Comparison of ENCODE assay signal across 16 cellular contexts in the genomic region with DNA sequence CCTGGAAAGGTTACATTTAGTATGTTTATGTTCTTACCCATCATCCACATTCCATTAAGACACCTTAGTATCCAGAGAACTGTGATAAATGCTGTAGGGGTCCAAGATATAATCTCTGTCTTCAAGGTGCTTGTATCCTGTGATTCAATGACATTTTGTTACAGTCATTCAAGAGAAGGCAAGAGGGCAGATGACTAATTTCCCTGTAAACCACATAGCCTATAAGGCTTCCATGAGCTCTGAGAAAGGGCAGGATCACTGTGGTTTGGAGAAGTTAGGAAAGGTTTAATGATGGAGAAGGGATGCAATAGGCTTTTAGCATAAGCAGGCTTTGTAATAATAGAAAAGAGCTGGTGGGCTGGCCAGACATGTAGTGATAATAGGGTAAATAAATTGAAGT. TPM values are rescaled to one million over a fixed set of nuclear protein-coding genes. Genes with fewer than 3 reads are reported as not detected.
DNase-seq lines count a peak whose midpoint lies in the region; ATAC-seq and TF ChIP-seq lines count a peak whose summit lies in the region.
"Had no signal": no experiment of that assay in that cellular context is flagged by ENCODE, and none has a peak within 500 bp of the region (broad histone marks: within the 10 kb centered on the region; RNA-seq: fewer than 3 reads in every experiment).

No MANE protein-coding gene starts in this region.

- H3K36me3 Mint-ChIP-seq in activated CD8-positive, alpha-beta memory T cell treated with anti-CD3 and anti-CD28 coated beads, Interleukin-2, amount 10 ng/mL, durations not matched to agents 7 days and 5 days, result no peaks in the 10 kb centered on the region
- H3K36me3 Mint-ChIP-seq: naive thymus-derived CD4-positive, alpha-beta T cell had no signal

- TF ChIP-seq CTCF in fibroblast of lung (conservative IDR thresholded peaks at IDR 0.05 in 1 of 2, IDR thresholded peaks at IDR 0.05 in 1 of 2; ENCODE audit: low read depth in 1 of 2, low read length in 2 of 2), result no peak
- no peak for TF ChIP-seq CTCF in smooth muscle cell (IDR thresholded peaks at IDR 0.05; ENCODE audit: borderline replicate concordance, insufficient read depth, poor library complexity, severe bottlenecking)

- H3K4me3 Mint-ChIP-seq in activated CD8-positive, alpha-beta memory T cell treated with anti-CD3 and anti-CD28 coated beads, Interleukin-2, amount 10 ng/mL, durations not matched to agents 7 days and 5 days, result no peak overlapping the region
- H3K4me3 Mint-ChIP-seq: endodermal cell; naive thymus-derived CD4-positive, alpha-beta T cell had no signal

- H3F3A ChIP-seq in smooth muscle cell (ENCODE audit: low read depth), result peaks cover 8% of the 10 kb centered on the region

- H4K20me1 ChIP-seq in fibroblast of lung (ENCODE audit: control insufficient read depth, extremely low read depth, insufficient read depth, low read length) (no peaks in the 10 kb centered on the region), smooth muscle cell (ENCODE audit: low read depth) (peaks cover 64% of the 10 kb centered on the region)

- ATAC-seq in activated CD8-positive, alpha-beta memory T cell treated with anti-CD3 and anti-CD28 coated beads, Interleukin-2, amount 10 ng/mL, durations not matched to agents 7 days and 5 days, result no peak
- no peak for ATAC-seq in GM19023 (IDR thresholded peaks at IDR 0.05; ENCODE audit: unreplicated experiment)
- ATAC-seq: naive thymus-derived CD4-positive, alpha-beta T cell; upper lobe of right lung had no signal

- H3K27ac Mint-ChIP-seq in activated CD8-positive, alpha-beta memory T cell treated with anti-CD3 and anti-CD28 coated beads, Interleukin-2, amount 10 ng/mL, durations not matched to agents 7 days and 5 days, result no peak overlapping the region
- H3K27ac Mint-ChIP-seq: activated T-helper 2 cell treated with anti-CD3 and anti-CD28 coated beads, Interferon-gamma antibody, Interleukin-2, Interleukin-4, amounts not matched to agents 10 μg/mL and 5 μg/mL and 100 μg/mL, durations not matched to agents 14 hours and 24 hours and 36 hours; endodermal cell; naive thymus-derived CD4-positive, alpha-beta T cell had no signal

- CTCF ChIA-PET in activated CD8-positive, alpha-beta memory T cell treated with anti-CD3 and anti-CD28 coated beads, Interleukin-2, amount 10 ng/mL, durations not matched to agents 7 days and 5 days (lab: Charles Lee), result no interaction called here

- peak; percentile 58 for DNase-seq in GM04503 (ENCODE audit: low read depth)
- peak; percentile 18 for DNase-seq in SW480 (ENCODE audit: low spot score)
- DNase-seq in fibroblast of lung (ENCODE audit: low read depth in 2 of 2), result peak; percentile 71 to 85
- no peak for DNase-seq in smooth muscle cell (lab: John Stamatoyannopoulos, UW; ENCODE audit: unreplicated experiment)
- no peak for DNase-seq in NCI-H2227 treated with DMSO at 0.1 percent for 48 hours (lab: John Stamatoyannopoulos, UW)
- no peak for DNase-seq in activated CD8-positive, alpha-beta memory T cell treated with anti-CD3 and anti-CD28 coated beads, Interleukin-2, amount 10 ng/mL, durations not matched to agents 7 days and 5 days
- DNase-seq: activated CD4-positive, alpha-beta T cell treated with anti-CD3 and anti-CD28 coated beads, Interleukin-2, amount 50 U/mL, for 4 hours; endodermal cell; naive thymus-derived CD4-positive, alpha-beta T cell; NCI-H2081; SHP77; stimulated activated CD4-positive, alpha-beta T cell treated with anti-CD3 and anti-CD28 coated beads, Interleukin-1b, Interleukin-23, amount 100 ng/mL, for 48 hours; upper lobe of right lung had no signal

- H3K9me3 ChIP-seq in fibroblast of lung (ENCODE audit: control insufficient read depth, insufficient read depth, low read depth, low read length) (no peaks in the 10 kb centered on the region), smooth muscle cell (replicated peaks; ENCODE audit: low read depth) (no peaks in the 10 kb centered on the region)
- H3K9me3 ChIP-seq: ascending aorta, upper lobe of right lung had no signal

- H3K36me3 ChIP-seq in fibroblast of lung (ENCODE audit: control insufficient read depth, insufficient read depth, low read length) (no peaks in the 10 kb centered on the region), smooth muscle cell (ENCODE audit: low read depth) (peaks cover 3% of the 10 kb centered on the region)
- H3K36me3 ChIP-seq: upper lobe of right lung had no signal

- no peaks in the 10 kb centered on the region for H3K4me1 Mint-ChIP-seq in activated CD8-positive, alpha-beta memory T cell treated with anti-CD3 and anti-CD28 coated beads, Interleukin-2, amount 10 ng/mL, durations not matched to agents 7 days and 5 days
- H3K4me1 Mint-ChIP-seq: endodermal cell; naive thymus-derived CD4-positive, alpha-beta T cell had no signal

- H3K27me3 ChIP-seq in fibroblast of lung (ENCODE audit: control insufficient read depth, insufficient read depth, low read length) (no peaks in the 10 kb centered on the region), smooth muscle cell (ENCODE audit: low read depth) (no peaks in the 10 kb centered on the region)
- H3K27me3 ChIP-seq: ascending aorta, upper lobe of right lung had no signal

- H3K9ac ChIP-seq in fibroblast of lung (ENCODE audit: insufficient read depth, low read length) (no peak overlapping the region), smooth muscle cell (ENCODE audit: low read depth) (peak overlapping the region; percentile 43)

- H2AFZ ChIP-seq in fibroblast of lung (ENCODE audit: low read length), result no peak overlapping the region
- H2AFZ ChIP-seq in smooth muscle cell (ENCODE audit: low read depth), result no peak overlapping the region

- peaks cover 7% of the 10 kb centered on the region for H3K4me1 ChIP-seq in fibroblast of lung (ENCODE audit: control insufficient read depth, extremely low read depth, insufficient read depth, low read length)
- peaks cover 8% of the 10 kb centered on the region for H3K4me1 ChIP-seq in smooth muscle cell (ENCODE audit: low read depth)
- H3K4me1 ChIP-seq: ascending aorta, upper lobe of right lung had no signal

- H3K4me3 ChIP-seq in fibroblast of lung (replicated peaks in 1 of 4; ENCODE audit: control extremely low read depth in 1 of 4, insufficient read depth in 1 of 4, low read depth in 3 of 4, low read length in 4 of 4), result no peak overlapping the region
- no peak overlapping the region for H3K4me3 ChIP-seq in smooth muscle cell
- H3K4me3 ChIP-seq: ascending aorta, upper lobe of right lung had no signal

- H3K4me2 ChIP-seq in fibroblast of lung (ENCODE audit: extremely low read depth, insufficient read depth, low read length) (no peak overlapping the region), smooth muscle cell (peak overlapping the region; percentile 36)

- H3K27me3 Mint-ChIP-seq in activated CD8-positive, alpha-beta memory T cell treated with anti-CD3 and anti-CD28 coated beads, Interleukin-2, amount 10 ng/mL, durations not matched to agents 7 days and 5 days, result no peaks in the 10 kb centered on the region

- H3K27ac ChIP-seq in fibroblast of lung (ENCODE audit: insufficient read depth, low read length) (no peak overlapping the region), smooth muscle cell (ENCODE audit: low read depth) (peak overlapping the region; percentile 68)
- H3K27ac ChIP-seq: ascending aorta, upper lobe of right lung had no signal

- H3K79me2 ChIP-seq in fibroblast of lung (ENCODE audit: control insufficient read depth, insufficient read depth, low read length) (no peaks in the 10 kb centered on the region), smooth muscle cell (ENCODE audit: low read depth) (peaks cover 22% of the 10 kb centered on the region)

- no peaks in the 10 kb centered on the region for H3K9me3 Mint-ChIP-seq in activated CD8-positive, alpha-beta memory T cell treated with anti-CD3 and anti-CD28 coated beads, Interleukin-2, amount 10 ng/mL, durations not matched to agents 7 days and 5 days (ENCODE audit: low read depth)
- H3K9me3 Mint-ChIP-seq: activated T-helper 2 cell treated with anti-CD3 and anti-CD28 coated beads, Interferon-gamma antibody, Interleukin-2, Interleukin-4, amounts not matched to agents 10 μg/mL and 5 μg/mL and 100 μg/mL, durations not matched to agents 14 hours and 24 hours and 36 hours; endodermal cell had no signal

RNA-seq across cellular contexts. Expression of a gene that starts 40.0 kb away (rescaled TPM):
- total RNA-seq in fibroblast of lung (33.4 and 45.7 TPM in 2 replicates), smooth muscle cell (99.2 and 114 TPM in 2 replicates)
- polyA plus RNA-seq in fibroblast of lung (5.0 and 8.8 TPM in 2 replicates), smooth muscle cell (27.7 and 31.5 TPM in 2 replicates)
- polyA plus RNA-seq in fibroblast of lung (2012), result 3.0 and 6.5 TPM in 2 replicates
- 21.7 and 27.5 TPM in 2 replicates for polyA minus RNA-seq in fibroblast of lung (ENCODE audit: low replicate concordance)
- total RNA-seq in activated CD8-positive, alpha-beta memory T cell treated with anti-CD3 and anti-CD28 coated beads, Interleukin-2, amount 10 ng/mL, durations not matched to agents 7 days and 5 days, result not detected
- total RNA-seq: activated T-helper 2 cell treated with anti-CD3 and anti-CD28 coated beads, Interferon-gamma antibody, Interleukin-2, Interleukin-4, amounts not matched to agents 10 μg/mL and 5 μg/mL and 100 μg/mL, durations not matched to agents 14 hours and 24 hours and 36 hours had no signal

Comparison
In these comparisons a context has a peak if more than half of its experiments do, and no peak if none do; other contexts are left out.
1. DNase-seq: peak in GM04503 (single experiment), SW480 (single experiment) and fibroblast of lung (2 of 2); none in smooth muscle cell (single experiment), NCI-H2227 treated with DMSO at 0.1 percent for 48 hours (single experiment) and activated CD8-positive, alpha-beta memory T cell treated with anti-CD3 and anti-CD28 coated beads, Interleukin-2, amount 10 ng/mL, durations not matched to agents 7 days and 5 days (single experiment).
2. RNA of a gene that starts 40.0 kb away (total RNA-seq): 99.2 to 114 TPM in smooth muscle cell and 33.4 to 45.7 TPM in fibroblast of lung; not detected in activated CD8-positive, alpha-beta memory T cell treated with anti-CD3 and anti-CD28 coated beads, Interleukin-2, amount 10 ng/mL, durations not matched to agents 7 days and 5 days; every median in the first group is over 10 times any median in the second.